Comparison of ENCODE assay signal across 21 cellular contexts in the genomic region with DNA sequence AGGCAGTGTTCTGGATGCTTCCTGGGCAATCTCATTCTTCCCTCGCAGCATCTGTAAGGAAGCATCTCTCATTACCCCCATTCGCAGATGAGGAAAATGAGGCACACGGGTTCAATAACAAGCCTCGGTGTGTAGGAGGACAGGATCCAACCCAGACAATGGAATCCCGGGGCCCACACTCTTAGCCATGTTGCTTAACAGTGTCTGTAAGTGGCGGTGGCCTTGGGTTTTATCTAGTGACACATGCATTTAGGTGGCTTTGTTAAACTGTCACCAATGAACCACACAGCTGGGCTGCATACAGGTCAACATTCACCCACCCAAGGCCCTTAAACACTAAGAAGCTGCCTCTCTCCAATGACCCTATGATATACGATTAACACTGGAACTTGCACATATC. TPM values are rescaled to one million over a fixed set of nuclear protein-coding genes. Genes with fewer than 3 reads are reported as not detected.
A peak's percentile ranks its signal among the peaks of the same experiment; 100 is the strongest.
DNase-seq lines count a peak whose midpoint lies in the region; ATAC-seq and TF ChIP-seq lines count a peak whose summit lies in the region.
"Had no signal": no experiment of that assay in that cellular context is flagged by ENCODE, and none has a peak within 500 bp of the region (broad histone marks: within the 10 kb centered on the region; RNA-seq: fewer than 3 reads in every experiment).

No MANE protein-coding gene starts in this region.

- no peak for TF ChIP-seq POLR2A in heart left ventricle (IDR thresholded peaks at IDR 0.05)
- no peak for TF ChIP-seq POLR2A in thyroid gland (IDR thresholded peaks at IDR 0.05)

- 56 to 70% (median 59%) methylated on average over 7 of the region's 7 CpGs for WGBS in heart left ventricle, 4 donors
- whole genome bisulfite sequencing in mesodermal cell (ENCODE audit: insufficient coverage in 2 of 2), 2 experiments: 73 to 77% methylated on average over 4 to 5 of the region's 7 CpGs
- WGBS in thyroid gland, 2 donors: 61 to 75% methylated on average over 7 of the region's 7 CpGs

- no peak overlapping the region for H3K9ac ChIP-seq in Karpas-422 (ENCODE audit: low read length)

- no peaks in the 10 kb centered on the region for H3K27me3 ChIP-seq in heart left ventricle
- H3K27me3 ChIP-seq in thyroid gland: no peaks in the 10 kb centered on the region
- no peaks in the 10 kb centered on the region for H3K27me3 ChIP-seq in Karpas-422 (ENCODE audit: low read length)
- no peaks in the 10 kb centered on the region for H3K27me3 ChIP-seq in BE2C
- H3K27me3 ChIP-seq: adrenal gland had no signal

- H3K36me3 ChIP-seq in heart left ventricle (no peaks in the 10 kb centered on the region), mesodermal cell (ENCODE audit: control insufficient read depth, insufficient read depth, low read length) (no peaks in the 10 kb centered on the region), thyroid gland (no peaks in the 10 kb centered on the region), Karpas-422 (ENCODE audit: insufficient read depth, low read length) (no peaks in the 10 kb centered on the region), BE2C (no peaks in the 10 kb centered on the region)
- H3K36me3 ChIP-seq: adrenal gland had no signal

- intact Hi-C loops in heart left ventricle (cut with DNase I) (loop anchor here in 1 of 10 donors (2.0 kb wide), 1 partner anchor 21 kb away; no protein-coding TSS in a partner anchor), cardiac septum (cut with DNase I) (no loop called here), thyroid gland (cut with DNase I) (no loop called here)

- no peak for ATAC-seq in heart left ventricle
- ATAC-seq: natural killer cell had no signal

- no peak for DNase-seq in heart left ventricle
- DNase-seq in cardiac septum (ENCODE audit: low spot score): no peak
- no peak for DNase-seq in coronary artery (ENCODE audit: low spot score)
- no peak for DNase-seq in thyroid gland
- no peak for DNase-seq in Karpas-422
- DNase-seq in BE2C: no peak
- no peak for DNase-seq in GM03348 (ENCODE audit: low spot score)
- DNase-seq: activated CD4-positive, CD25-positive, alpha-beta regulatory T cell treated with anti-CD3 and anti-CD28 coated beads, Interleukin-2, amount 50 U/mL, for 72 hours; central memory CD4-positive, alpha-beta T cell; DMS 273 treated with DMSO at 0.1 percent for 48 hours; effector CD4-positive, alpha-beta T cell; GOT3; natural killer cell; NCI-H1694; NCI-H748 treated with DMSO at 0.1 percent for 48 hours; stimulated activated CD8-positive, alpha-beta memory T cell treated with anti-CD3 and anti-CD28 coated beads, Interleukin-4, amount 100 ng/mL, for 48 hours; T1000 had no signal

- no peaks in the 10 kb centered on the region for H3K79me2 ChIP-seq in Karpas-422 (ENCODE audit: low read length)

- H4K20me1 ChIP-seq in Karpas-422 (ENCODE audit: insufficient read depth, low read depth, low read length): peaks cover 4% of the 10 kb centered on the region; the same call in 1 of the 2 replicates

- no peak overlapping the region for H3K4me2 ChIP-seq in Karpas-422 (ENCODE audit: low read depth, low read length, poor library complexity, severe bottlenecking)

- H3K4me3 ChIP-seq in heart left ventricle: no peak overlapping the region
- H3K4me3 ChIP-seq in coronary artery: peak overlapping the region; percentile 52
- no peak overlapping the region for H3K4me3 ChIP-seq in mesodermal cell (ENCODE audit: extremely low read depth, insufficient read depth, low read length, poor library complexity, severe bottlenecking)
- no peak overlapping the region for H3K4me3 ChIP-seq in thyroid gland (replicated peaks in 1 of 3)
- no peak overlapping the region for H3K4me3 ChIP-seq in Karpas-422 (ENCODE audit: low read length)
- H3K4me3 ChIP-seq in BE2C (ENCODE audit: low read depth, low read length): no peak overlapping the region
- H3K4me3 ChIP-seq: adrenal gland, lung, SK-N-MC had no signal

- no peaks in the 10 kb centered on the region for H3K9me2 ChIP-seq in Karpas-422 (replicated peaks; ENCODE audit: insufficient read depth, low read length)

- peaks cover 27 to 91% (median 80%) of the 10 kb centered on the region in 12 donors for H3K4me1 ChIP-seq in heart left ventricle
- peaks cover 62% of the 10 kb centered on the region for H3K4me1 ChIP-seq in mesodermal cell (ENCODE audit: control insufficient read depth, insufficient read depth, low read length, poor library complexity, severe bottlenecking)
- peaks cover 90 to 95% of the 10 kb centered on the region in 2 donors for H3K4me1 ChIP-seq in thyroid gland
- no peaks in the 10 kb centered on the region for H3K4me1 ChIP-seq in Karpas-422 (ENCODE audit: low read length)
- H3K4me1 ChIP-seq in BE2C: peaks cover 7% of the 10 kb centered on the region

- TF ChIP-seq CTCF in heart left ventricle (IDR thresholded peaks at IDR 0.05) (no peak), coronary artery (IDR thresholded peaks at IDR 0.05) (no peak), thyroid gland (IDR thresholded peaks at IDR 0.05) (no peak), BE2C (IDR thresholded peaks at IDR 0.05; ENCODE audit: low read depth, low read length) (no peak)

- no peak overlapping the region for H2AFZ ChIP-seq in Karpas-422 (ENCODE audit: low read length)

- H3K27ac ChIP-seq in heart left ventricle: peak overlapping the region; percentile 48 to 83 (median 70)
- peak overlapping the region; percentile 43 to 82 for H3K27ac ChIP-seq in coronary artery
- peak overlapping the region; percentile 81 for H3K27ac ChIP-seq in mesodermal cell (ENCODE audit: low read depth, low read length, severe bottlenecking)
- peak overlapping the region; percentile 95 to 98 (median 97) for H3K27ac ChIP-seq in thyroid gland
- H3K27ac ChIP-seq in Karpas-422 (ENCODE audit: low read length): no peak overlapping the region
- H3K27ac ChIP-seq: SK-N-MC had no signal

- no peaks in the 10 kb centered on the region for H3K9me3 ChIP-seq in heart left ventricle
- H3K9me3 ChIP-seq in mesodermal cell (ENCODE audit: control insufficient read depth, low read length): no peaks in the 10 kb centered on the region
- no peaks in the 10 kb centered on the region for H3K9me3 ChIP-seq in thyroid gland
- no peaks in the 10 kb centered on the region for H3K9me3 ChIP-seq in Karpas-422 (ENCODE audit: low read length)
- no peaks in the 10 kb centered on the region for H3K9me3 ChIP-seq in BE2C
- H3K9me3 ChIP-seq: adrenal gland had no signal

RNA-seq across cellular contexts. Expression of gene RELL1, which starts 22.6 kb away (rescaled TPM):
- 10 to 100 TPM; 17.1 to 40.2 (median 28.5) TPM for total RNA-seq in heart left ventricle
- polyA plus RNA-seq in heart left ventricle: 1 to 10 TPM; 2.0 to 9.6 TPM
- total RNA-seq in cardiac septum: 40.6 TPM
- polyA plus RNA-seq in mesodermal cell (2013, experiment 1 of 2): 10.2 TPM
- 9.2 TPM for polyA plus RNA-seq in mesodermal cell (2013, experiment 2 of 2)
- 100 to 1,000 TPM; 105 to 123 (median 116) TPM for total RNA-seq in thyroid gland
- 0.60 and 1.0 TPM in 2 replicates for total RNA-seq in Karpas-422 (2014; rRNA removed; shearing (Covaris generic); ENCODE audit: low replicate concordance)
- 1.9 TPM for polyA plus RNA-seq in BE2C (2012; ENCODE audit: insufficient read depth, insufficient read length, low read depth)
